Comparison of ENCODE assay signal across 1 cellular context in genomic region chrX:149003863-149004660, GRCh38.
TF ChIP-seq lines count a peak whose summit lies in the region.

No MANE protein-coding gene starts in this region.

TF ChIP-seq in GM12878, 131 proteins besides CTCF, POLR2A, EP300 and RAD21 (continued from another document):
- TF ChIP-seq BACH1 (IDR thresholded peaks at IDR 0.05; ENCODE audit: borderline replicate concordance): no peak
- TF ChIP-seq STAT1 (conservative IDR thresholded peaks at IDR 0.05): no peak
- no peak for TF ChIP-seq KAT2A (conservative IDR thresholded peaks at IDR 0.05; ENCODE audit: control insufficient read depth, low read depth, low read length)
- no peak for TF ChIP-seq PML (IDR thresholded peaks at IDR 0.05; ENCODE audit: low read length)
- no peak for TF ChIP-seq HDAC2 (IDR thresholded peaks at IDR 0.05)
- TF ChIP-seq JUNB (IDR thresholded peaks at IDR 0.05): peak; percentile 14; the same call in 1 of the 2 replicates
- TF ChIP-seq TCF3 (IDR thresholded peaks at IDR 0.05; ENCODE audit: borderline replicate concordance, insufficient read depth, low read depth, low read length): no peak
- TF ChIP-seq RCOR1 (conservative IDR thresholded peaks at IDR 0.05; ENCODE audit: low read depth, low read length): no peak
- no peak for TF ChIP-seq POLR2AphosphoS2 (IDR thresholded peaks at IDR 0.05; ENCODE audit: low read depth, low read length)
- TF ChIP-seq TBL1XR1 (IDR thresholded peaks at IDR 0.05; ENCODE audit: low read depth, low read length): no peak
- peak; percentile 23 to 26; a peak in 1 of 4 replicates for TF ChIP-seq IKZF2 (IDR thresholded peaks at IDR 0.05)
- TF ChIP-seq SIX5 (IDR thresholded peaks at IDR 0.05; ENCODE audit: low read depth, low read length, severe bottlenecking): no peak
- TF ChIP-seq HSF1 (IDR thresholded peaks at IDR 0.05; ENCODE audit: low read depth, low read length): no peak
- no peak for TF ChIP-seq IRF4 (IDR thresholded peaks at IDR 0.05; ENCODE audit: low read depth, low read length)
- peak; percentile 75 for TF ChIP-seq NR2F1 (conservative IDR thresholded peaks at IDR 0.05)
- 0 out of 2 replicates have a peak, but pooled peaks have one; percentile 33 for TF ChIP-seq FOXM1 (IDR thresholded peaks at IDR 0.05; ENCODE audit: low read depth, low read length)
- no peak for TF ChIP-seq SMC3 (IDR thresholded peaks at IDR 0.05; ENCODE audit: borderline replicate concordance, low read length)
- TF ChIP-seq ZNF384 (IDR thresholded peaks at IDR 0.05; ENCODE audit: borderline replicate concordance, low read depth, low read length): no peak
- 0 out of 2 replicates have a peak, but pooled peaks have one; percentile 38 for TF ChIP-seq BCL11A (IDR thresholded peaks at IDR 0.05; ENCODE audit: low read depth, low read length)
- TF ChIP-seq IKZF1 (conservative IDR thresholded peaks at IDR 0.05): 0 out of 2 replicates have a peak, but pooled peaks have one; percentile 17
- TF ChIP-seq PKNOX1 (IDR thresholded peaks at IDR 0.05): peak; percentile 55; the same call in 1 of the 2 replicates
